In genomic region chr20:60486345-60486744, GRCh38 we compare ENCODE assay signal across 3 cellular contexts.
TF ChIP-seq lines count a peak whose summit lies in the region.

No MANE protein-coding gene starts in this region.

TF ChIP-seq in SK-N-SH, 30 proteins besides CTCF, POLR2A, EP300 and RAD21:
- no peak for TF ChIP-seq IRF3 (IDR thresholded peaks at IDR 0.05; ENCODE audit: low read depth, low read length)
- TF ChIP-seq TAF1 (IDR thresholded peaks at IDR 0.05; ENCODE audit: borderline replicate concordance, low read depth, low read length) = no peak
- TF ChIP-seq NRF1 (IDR thresholded peaks at IDR 0.05; ENCODE audit: low read depth, low read length) = no peak
- no peak for TF ChIP-seq REST (IDR thresholded peaks at IDR 0.05; ENCODE audit: low read depth, low read length)
- no peak for TF ChIP-seq GABPA (IDR thresholded peaks at IDR 0.05; ENCODE audit: low read depth)
- no peak for TF ChIP-seq CHD2 (IDR thresholded peaks at IDR 0.05; ENCODE audit: low read length, partially characterized antibody)
- TF ChIP-seq POLR2AphosphoS5 (IDR thresholded peaks at IDR 0.05; ENCODE audit: low read depth, low read length) = no peak
- no peak for TF ChIP-seq RFX5 (IDR thresholded peaks at IDR 0.05; ENCODE audit: low read length)
- no peak for TF ChIP-seq JUND (IDR thresholded peaks at IDR 0.05)
- TF ChIP-seq GATA2 (CRISPR knock-in tag; IDR thresholded peaks at IDR 0.05) = no peak
- TF ChIP-seq NFIC (IDR thresholded peaks at IDR 0.05; ENCODE audit: borderline replicate concordance) = no peak
- no peak for TF ChIP-seq EZH2phosphoT487 (IDR thresholded peaks at IDR 0.05; ENCODE audit: borderline replicate concordance, low read depth)
- no peak for TF ChIP-seq RCOR1 (IDR thresholded peaks at IDR 0.05; ENCODE audit: low read length)
- TF ChIP-seq YY1 (IDR thresholded peaks at IDR 0.05; ENCODE audit: low read depth) = no peak
- no peak for TF ChIP-seq RXRA (IDR thresholded peaks at IDR 0.05; ENCODE audit: borderline replicate concordance, low read depth)

TF ChIP-seq in SK-N-SH treated with all-trans-retinoic acid at 6 μM for 48 hours, 23 proteins besides CTCF, POLR2A, EP300 and RAD21:
- no peak for TF ChIP-seq ZC3H10 (CRISPR knock-in tag; IDR thresholded peaks at IDR 0.05)
- no peak for TF ChIP-seq PPARA (CRISPR knock-in tag; IDR thresholded peaks at IDR 0.05; ENCODE audit: borderline replicate concordance)
- TF ChIP-seq ESRRG (CRISPR knock-in tag; IDR thresholded peaks at IDR 0.05) = no peak
- no peak for TF ChIP-seq GLIS3 (CRISPR knock-in tag; IDR thresholded peaks at IDR 0.05)
- TF ChIP-seq ISL1 (CRISPR knock-in tag; IDR thresholded peaks at IDR 0.05) = no peak

TF ChIP-seq in H1, 55 proteins besides CTCF, POLR2A, EP300 and RAD21:
- no peak for TF ChIP-seq FOSL1 (IDR thresholded peaks at IDR 0.05; ENCODE audit: insufficient read depth, low read depth, low read length)
- TF ChIP-seq E2F6 (IDR thresholded peaks at IDR 0.05) = no peak
- no peak for TF ChIP-seq JUN (IDR thresholded peaks at IDR 0.05; ENCODE audit: low read depth, low read length)
- TF ChIP-seq CBX8 (IDR thresholded peaks at IDR 0.05; ENCODE audit: borderline replicate concordance, low read depth, low read length) = no peak
TF ChIP-seq in H1: peak in this region for 0.
